Comparison of ENCODE assay signal across 1 cellular context in the genomic region with DNA sequence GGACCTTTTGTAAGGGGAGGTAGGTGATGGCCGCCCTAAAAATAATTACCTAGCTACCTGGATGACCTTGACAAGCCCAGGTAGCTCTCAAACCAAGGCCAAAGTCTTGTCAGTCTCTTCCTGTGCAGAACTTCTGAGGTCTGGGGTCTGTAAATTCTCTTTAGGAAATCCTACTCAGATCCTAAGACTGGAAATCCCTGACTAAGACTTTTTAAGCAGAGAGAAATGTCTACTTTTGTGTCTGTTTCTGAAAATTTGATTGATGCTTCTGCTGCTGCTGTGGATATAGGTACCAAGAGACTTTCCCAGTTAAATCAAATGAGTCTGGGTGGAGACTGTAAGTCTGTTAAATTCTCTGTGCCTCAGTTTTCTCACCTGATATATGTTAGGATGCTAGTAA.
TF ChIP-seq lines count a peak whose summit lies in the region.

No MANE protein-coding gene starts in this region.

TF ChIP-seq in GM23338, 12 proteins besides CTCF, POLR2A, EP300 and RAD21 (continued from another document):
- TF ChIP-seq, protein P1, sequence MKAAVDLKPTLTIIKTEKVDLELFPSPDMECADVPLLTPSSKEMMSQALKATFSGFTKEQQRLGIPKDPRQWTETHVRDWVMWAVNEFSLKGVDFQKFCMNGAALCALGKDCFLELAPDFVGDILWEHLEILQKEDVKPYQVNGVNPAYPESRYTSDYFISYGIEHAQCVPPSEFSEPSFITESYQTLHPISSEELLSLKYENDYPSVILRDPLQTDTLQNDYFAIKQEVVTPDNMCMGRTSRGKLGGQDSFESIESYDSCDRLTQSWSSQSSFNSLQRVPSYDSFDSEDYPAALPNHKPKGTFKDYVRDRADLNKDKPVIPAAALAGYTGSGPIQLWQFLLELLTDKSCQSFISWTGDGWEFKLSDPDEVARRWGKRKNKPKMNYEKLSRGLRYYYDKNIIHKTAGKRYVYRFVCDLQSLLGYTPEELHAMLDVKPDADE (IDR thresholded peaks at IDR 0.05) = no peak
